11 cellular contexts compared by ENCODE assay signal in genomic region chr11:105466582-105467228, GRCh38.
DNase-seq lines count a peak whose midpoint lies in the region; ATAC-seq lines count a peak whose summit lies in the region.
"Had no signal": no experiment of that assay in that cellular context is flagged by ENCODE, and none has a peak within 500 bp of the region (broad histone marks: within the 10 kb centered on the region; RNA-seq: fewer than 3 reads in every experiment).

No MANE protein-coding gene starts in this region.

- no peak for ATAC-seq in HG02840 (IDR thresholded peaks at IDR 0.05; ENCODE audit: low FRiP score, unreplicated experiment)
- ATAC-seq: K562 had no signal

- DNase-seq in EL: peak; percentile 76
- DNase-seq in M059J (ENCODE audit: low read depth): peak; percentile 83
- peak; percentile 92 for DNase-seq in dermis blood vessel endothelial cell
- peak; percentile 63 to 90 for DNase-seq in lung microvascular endothelial cell (ENCODE audit: low read depth in 2 of 2)
- DNase-seq in NCI-H1436 (lab: John Stamatoyannopoulos, UW): no peak
- DNase-seq in NCI-H82 treated with DMSO at 0.1 percent for 48 hours (lab: John Stamatoyannopoulos, UW; ENCODE audit: unreplicated experiment): no peak
- DNase-seq: activated CD8-positive, alpha-beta memory T cell treated with anti-CD3 and anti-CD28 coated beads, Interleukin-2, amount 50 U/mL, for 48 hours; COR-L47; stimulated activated CD4-positive, alpha-beta T cell treated with anti-CD3 and anti-CD28 coated beads, Interleukin-4, amount 100 ng/mL, for 24 hours had no signal

Comparison
In these comparisons a context has a peak if more than half of its experiments do, and no peak if none do; other contexts are left out.
1. DNase-seq: peak in EL (single experiment), M059J (single experiment), dermis blood vessel endothelial cell (single experiment) and lung microvascular endothelial cell (2 of 2); none in NCI-H1436 (single experiment) and NCI-H82 treated with DMSO at 0.1 percent for 48 hours (single experiment).